ENCODE assay signal across 8 cellular contexts in genomic region chr11:44728085-44728410, GRCh38. TPM values are rescaled to one million over a fixed set of nuclear protein-coding genes. Genes with fewer than 3 reads are reported as not detected.
DNase-seq lines count a peak whose midpoint lies in the region; ATAC-seq and TF ChIP-seq lines count a peak whose summit lies in the region.

No MANE protein-coding gene starts in this region.

- ATAC-seq in natural killer cell treated with Interleukin-12 subunit alpha and Interleukin-12 subunit beta and Interleukin-15 and Interleukin-18, amount 100 ng/mL, for 72 hours: no peak
- no peak for ATAC-seq in HG03432 (IDR thresholded peaks at IDR 0.05; ENCODE audit: unreplicated experiment)
- no peak for ATAC-seq in HG02884 (IDR thresholded peaks at IDR 0.05; ENCODE audit: unreplicated experiment)

- no peak overlapping the region for H3K27ac ChIP-seq in colonic mucosa

- no peaks in the 10 kb centered on the region for H3K36me3 Mint-ChIP-seq in IgD-negative memory B cell
- H3K36me3 Mint-ChIP-seq in natural killer cell treated with Interleukin-12 subunit alpha and Interleukin-12 subunit beta and Interleukin-15 and Interleukin-18, amount 100 ng/mL, for 72 hours: no peaks in the 10 kb centered on the region

- peaks cover 5% of the 10 kb centered on the region for H3K27me3 Mint-ChIP-seq in IgD-negative memory B cell
- peaks cover 30 to 39% of the 10 kb centered on the region in 2 donors for H3K27me3 Mint-ChIP-seq in natural killer cell treated with Interleukin-12 subunit alpha and Interleukin-12 subunit beta and Interleukin-15 and Interleukin-18, amount 100 ng/mL, for 72 hours

- peaks cover 4% of the 10 kb centered on the region for H3K27me3 ChIP-seq in colonic mucosa

- H3K4me1 Mint-ChIP-seq in IgD-negative memory B cell: peaks cover 3 to 13% (median 11%) of the 10 kb centered on the region in 3 donors
- H3K4me1 Mint-ChIP-seq in natural killer cell treated with Interleukin-12 subunit alpha and Interleukin-12 subunit beta and Interleukin-15 and Interleukin-18, amount 100 ng/mL, for 72 hours (ENCODE audit: low read depth in 2 of 2): peaks cover 9 to 15% of the 10 kb centered on the region in 2 donors

- DNase-seq in AG09309 (ENCODE audit: low read depth) (no peak), colonic mucosa (no peak), KG1 (lab: John Stamatoyannopoulos, UW) (no peak), NOMO-1 treated with dmso at 0.1 percent for 144 hours (lab: John Stamatoyannopoulos, UW; ENCODE audit: unreplicated experiment) (no peak)
- DNase-seq in natural killer cell treated with Interleukin-12 subunit alpha and Interleukin-12 subunit beta and Interleukin-15 and Interleukin-18, amount 100 ng/mL, for 72 hours (ENCODE audit: low spot score): no peak

- no peaks in the 10 kb centered on the region for H3K9me3 Mint-ChIP-seq in IgD-negative memory B cell
- H3K9me3 Mint-ChIP-seq in natural killer cell treated with Interleukin-12 subunit alpha and Interleukin-12 subunit beta and Interleukin-15 and Interleukin-18, amount 100 ng/mL, for 72 hours: no peaks in the 10 kb centered on the region

- H3K4me3 Mint-ChIP-seq in IgD-negative memory B cell: peak overlapping the region; percentile 80 to 93 (median 87)
- peak overlapping the region; percentile 55 for H3K4me3 Mint-ChIP-seq in natural killer cell treated with Interleukin-12 subunit alpha and Interleukin-12 subunit beta and Interleukin-15 and Interleukin-18, amount 100 ng/mL, for 72 hours

- no peaks in the 10 kb centered on the region for H3K4me1 ChIP-seq in colonic mucosa

- TF ChIP-seq CTCF in AG09309 (IDR thresholded peaks at IDR 0.05; ENCODE audit: control insufficient read depth, insufficient read depth, low read depth, low read length, missing control alignments) (no peak), colonic mucosa (IDR thresholded peaks at IDR 0.05) (peak; percentile 19)

- H3K9ac ChIP-seq in colonic mucosa (ENCODE audit: low read depth in 2 of 2, low read length in 2 of 2): no peak overlapping the region

- H3K27ac Mint-ChIP-seq in IgD-negative memory B cell: peak overlapping the region in 1 of 3 donors; percentile 62
- no peak overlapping the region for H3K27ac Mint-ChIP-seq in natural killer cell treated with Interleukin-12 subunit alpha and Interleukin-12 subunit beta and Interleukin-15 and Interleukin-18, amount 100 ng/mL, for 72 hours

- H3K36me3 ChIP-seq in colonic mucosa: no peaks in the 10 kb centered on the region

- no peaks in the 10 kb centered on the region for H3K9me3 ChIP-seq in colonic mucosa

- intact Hi-C loops in colonic mucosa (cut with DNase I): loop anchor here (5.0 to 10.0 kb wide), 3 partner anchors 103 to 379 kb away; no protein-coding TSS in a partner anchor

- peak overlapping the region; percentile 21 for H3K4me3 ChIP-seq in AG09309 (ENCODE audit: control insufficient read depth, low read depth, low read length)
- peak overlapping the region; percentile 54 for H3K4me3 ChIP-seq in colonic mucosa

RNA-seq across cellular contexts. Expression of gene TSPAN18, which starts 1.3 kb away (rescaled TPM):
- polyA plus RNA-seq in IgD-negative memory B cell: 2.1 TPM
- 10 to 100 TPM in 1 of 2 donors, 1 to 10 TPM in 1; 3.4 to 13.4 TPM for total RNA-seq in colonic mucosa
- total RNA-seq in natural killer cell treated with Interleukin-12 subunit alpha and Interleukin-12 subunit beta and Interleukin-15 and Interleukin-18, amount 100 ng/mL, for 72 hours: under 1 TPM; 0.26 to 0.64 TPM
